In genomic region chr7:64180989-64181388, GRCh38 we compare ENCODE assay signal across 13 cellular contexts. TPM values are rescaled to one million over a fixed set of nuclear protein-coding genes. Genes with fewer than 3 reads are reported as not detected.
DNase-seq lines count a peak whose midpoint lies in the region; ATAC-seq and TF ChIP-seq lines count a peak whose summit lies in the region.
"Had no signal": no experiment of that assay in that cellular context is flagged by ENCODE, and none has a peak within 500 bp of the region (broad histone marks: within the 10 kb centered on the region; RNA-seq: fewer than 3 reads in every experiment).

No MANE protein-coding gene starts in this region.

- peaks cover 5% of the 10 kb centered on the region; the same call in 1 of the 2 replicates for H3K36me3 ChIP-seq in GM23338 (ENCODE audit: insufficient read depth)
- H3K36me3 ChIP-seq in Panc1 (ENCODE audit: control insufficient read depth, insufficient read depth, low read length): no peaks in the 10 kb centered on the region
- no peaks in the 10 kb centered on the region for H3K36me3 ChIP-seq in transverse colon

- no peaks in the 10 kb centered on the region for H3K27me3 ChIP-seq in GM23338 (ENCODE audit: insufficient read depth)
- H3K27me3 ChIP-seq in Panc1 (ENCODE audit: control insufficient read depth, insufficient read depth, low read length): no peaks in the 10 kb centered on the region
- no peaks in the 10 kb centered on the region for H3K27me3 ChIP-seq in foreskin keratinocyte
- peaks cover 15% of the 10 kb centered on the region for H3K27me3 ChIP-seq in transverse colon

- H3K27me3 Mint-ChIP-seq in GM23338 (ENCODE audit: insufficient read depth, low read depth, poor library complexity) (no peaks in the 10 kb centered on the region), type B pancreatic cell (no peaks in the 10 kb centered on the region)

- H3K36me3 Mint-ChIP-seq in GM23338 (ENCODE audit: low read depth) (peaks cover 26% of the 10 kb centered on the region; the same call in 2 of the 3 replicates), type B pancreatic cell (no peaks in the 10 kb centered on the region)

- no peaks in the 10 kb centered on the region for H3F3A ChIP-seq in GM23338 (replicated peaks; ENCODE audit: low read depth)

- H3K79me2 ChIP-seq in GM23338 (replicated peaks; ENCODE audit: insufficient read depth): no peaks in the 10 kb centered on the region
- H3K79me2 ChIP-seq: parathyroid adenoma had no signal

- ATAC-seq in GM23338 (no peak), Panc1 (no peak), foreskin keratinocyte (no peak), GM18867 (IDR thresholded peaks at IDR 0.05; ENCODE audit: unreplicated experiment) (no peak)

- TF ChIP-seq CTCF in GM23338 (conservative IDR thresholded peaks at IDR 0.05; ENCODE audit: low read depth in 2 of 2): peak; percentile 15 to 53; a peak in 3 of 4 replicates
- TF ChIP-seq CTCF in Panc1 (IDR thresholded peaks at IDR 0.05): peak; percentile 29; the same call in 1 of the 2 replicates
- TF ChIP-seq CTCF in foreskin keratinocyte (conservative IDR thresholded peaks at IDR 0.05): peak; percentile 32
- TF ChIP-seq CTCF in type B pancreatic cell (conservative IDR thresholded peaks at IDR 0.05): no peak
- no peak for TF ChIP-seq CTCF in transverse colon (IDR thresholded peaks at IDR 0.05)

- H3K4me3 ChIP-seq in GM23338 (no peak overlapping the region), Panc1 (ENCODE audit: low read depth in 2 of 2, low read length in 2 of 2) (no peak overlapping the region), transverse colon (no peak overlapping the region)

- H3K4me1 Mint-ChIP-seq in GM23338: no peaks in the 10 kb centered on the region
- H3K4me1 Mint-ChIP-seq in type B pancreatic cell (ENCODE audit: unreplicated experiment): no peaks in the 10 kb centered on the region

- H3K4me1 ChIP-seq in GM23338 (ENCODE audit: insufficient read depth) (no peaks in the 10 kb centered on the region), Panc1 (ENCODE audit: control insufficient read depth, insufficient read depth, low read length) (no peaks in the 10 kb centered on the region), foreskin keratinocyte (no peaks in the 10 kb centered on the region), transverse colon (no peaks in the 10 kb centered on the region)
- H3K4me1 ChIP-seq: parathyroid adenoma had no signal

- DNase-seq in NCI-H2171 treated with DMSO at 0.1 percent for 48 hours (lab: John Stamatoyannopoulos, UW) (peak; percentile 8), NCI-H2171 (lab: John Stamatoyannopoulos, UW) (no peak), GM23338 (ENCODE audit: low spot score) (peak; percentile 21), Panc1 (ENCODE audit: low read depth, low spot score) (no peak), foreskin keratinocyte (peak in 1 of 2 donors; percentile 14), type B pancreatic cell (ENCODE audit: extremely low spot score, unreplicated experiment) (no peak), transverse colon (no peak)
- DNase-seq: activated T-cell treated with anti-CD3 and anti-CD28 coated beads for 4 hours, caudate nucleus, mammary epithelial cell had no signal

- intact Hi-C loops in Panc1 (cut with micrococcal nuclease; ENCODE audit: unreplicated experiment): no loop called here
- intact Hi-C loops in transverse colon (cut with DNase I; ENCODE audit: low total_unique reads): no loop called here

- H2AFZ ChIP-seq in GM23338: no peak overlapping the region
- H2AFZ ChIP-seq: parathyroid adenoma had no signal

- 0 out of 2 replicates have a peak, but pooled peaks cover 6% of the 10 kb centered on the region for H3K9me3 ChIP-seq in Panc1 (ENCODE audit: control insufficient read depth, insufficient read depth, low read depth, low read length)
- H3K9me3 ChIP-seq in transverse colon: peaks cover 0 to 13% of the 10 kb centered on the region in 2 donors

- H3K4me3 Mint-ChIP-seq in GM23338 (no peak overlapping the region), type B pancreatic cell (no peak overlapping the region)

- POLR2A ChIA-PET in Panc1 (lab: Charles Lee): no interaction called here

- TF ChIP-seq EP300 in transverse colon (IDR thresholded peaks at IDR 0.05; ENCODE audit: low read depth): no peak

- no peak overlapping the region for H3K4me2 ChIP-seq in GM23338

- WGBS in transverse colon (ENCODE audit: low coverage in 1 of 2), 2 donors: 56 to 64% methylated on average over 4 of the region's 4 CpGs

- in situ Hi-C loops in Panc1 (cut with HindIII; ENCODE audit: low pct_unique_long_range_greater_than_20kb, low sequenced_read_pairs): no loop called here
- in situ Hi-C loops in transverse colon (cut with MboI; ENCODE audit: low pct_ligation_motif_present in 1 of 4, low pct_unique_long_range_greater_than_20kb in 1 of 4, low sequenced_read_pairs in 3 of 4): loop anchor here (10.0 to 25.0 kb wide), 2 partner anchors 431 to 444 kb away; no protein-coding TSS in a partner anchor

- H4K20me1 ChIP-seq in GM23338 (replicated peaks; ENCODE audit: insufficient read depth): no peaks in the 10 kb centered on the region

- H3K9me3 Mint-ChIP-seq in GM23338 (peaks cover 78% of the 10 kb centered on the region), type B pancreatic cell (no peaks in the 10 kb centered on the region)

- CTCF ChIA-PET in Panc1 (lab: Charles Lee): no interaction called here

- H3K9me2 ChIP-seq in GM23338 (ENCODE audit: insufficient read depth): no peaks in the 10 kb centered on the region

- no TSS peak for BruUV-seq in Panc1 (replicated peaks; lab: Mats Ljungman, UMichigan)

- H3K27ac ChIP-seq in GM23338 (ENCODE audit: low read depth) (no peak overlapping the region), Panc1 (ENCODE audit: low read length) (no peak overlapping the region), foreskin keratinocyte (no peak overlapping the region), transverse colon (no peak overlapping the region)
- H3K27ac ChIP-seq: parathyroid adenoma had no signal

- no peak overlapping the region for H3K27ac Mint-ChIP-seq in GM23338
- H3K27ac Mint-ChIP-seq in type B pancreatic cell: no peak overlapping the region

- TF ChIP-seq POLR2A in transverse colon (IDR thresholded peaks at IDR 0.05): no peak

TF ChIP-seq in GM23338, 12 proteins besides CTCF, POLR2A, EP300 and RAD21:
- no peak for TF ChIP-seq REST (IDR thresholded peaks at IDR 0.05; ENCODE audit: unreplicated experiment)
- no peak for TF ChIP-seq CREB1 (CRISPR knock-in tag; IDR thresholded peaks at IDR 0.05; ENCODE audit: low read depth)
- no peak for TF ChIP-seq NANOG (IDR thresholded peaks at IDR 0.05; ENCODE audit: borderline replicate concordance)
- no peak for TF ChIP-seq JUNB (IDR thresholded peaks at IDR 0.05; ENCODE audit: unreplicated experiment)
- TF ChIP-seq ZNF331 (CRISPR knock-in tag; IDR thresholded peaks at IDR 0.05; ENCODE audit: low read depth): no peak
- no peak for TF ChIP-seq POLR2AphosphoS5 (IDR thresholded peaks at IDR 0.05; ENCODE audit: low read depth)

RNA-seq across cellular contexts. Expression of gene ZNF735, which starts 26.0 kb away (rescaled TPM):
- total RNA-seq in GM23338 (2014; rRNA removed; shearing (Covaris generic)): not detected in 2 replicates
- not detected in 2 replicates for polyA plus RNA-seq in GM23338 (2016; fragmentation: Nextera tagmentation; extraction: Ambion mirVana)
- not detected for total RNA-seq in Panc1 (2021; ENCODE audit: unreplicated experiment)
- polyA plus RNA-seq in Panc1 (2012; ENCODE audit: insufficient read length): not detected
- not detected in 2 replicates for total RNA-seq in foreskin keratinocyte
- not detected in 2 replicates for polyA plus RNA-seq in foreskin keratinocyte
- total RNA-seq in type B pancreatic cell (ENCODE audit: low replicate concordance): not detected in 2 replicates
- not detected for total RNA-seq in transverse colon
- total RNA-seq: mammary epithelial cell had no signal
- polyA plus RNA-seq: AG04450, mammary epithelial cell had no signal

RNA-seq across cellular contexts. Expression of gene ZNF679, which starts 47.3 kb away (rescaled TPM):
- total RNA-seq in GM23338 (2014; rRNA removed; shearing (Covaris generic)): not detected in 2 replicates
- not detected in 2 replicates for polyA plus RNA-seq in GM23338 (2016; fragmentation: Nextera tagmentation; extraction: Ambion mirVana)
- total RNA-seq in Panc1 (2021; ENCODE audit: unreplicated experiment): not detected
- polyA plus RNA-seq in Panc1 (2012; ENCODE audit: insufficient read length): not detected
- not detected in 2 replicates for total RNA-seq in foreskin keratinocyte
- polyA plus RNA-seq in foreskin keratinocyte: not detected in 2 replicates
- not detected in 2 replicates for total RNA-seq in type B pancreatic cell (ENCODE audit: low replicate concordance)
- not detected for total RNA-seq in transverse colon
- total RNA-seq: mammary epithelial cell had no signal
- polyA plus RNA-seq: AG04450, mammary epithelial cell had no signal

Comparison
In these comparisons a context has a peak if more than half of its experiments do, and no peak if none do; other contexts are left out.
1. DNase-seq: peak in NCI-H2171 treated with DMSO at 0.1 percent for 48 hours (single experiment) and GM23338 (single experiment); none in NCI-H2171 (single experiment), Panc1 (single experiment), type B pancreatic cell (single experiment) and transverse colon (single experiment).
2. CTCF ChIP-seq: peak in GM23338 (2 of 2), Panc1 (single experiment) and foreskin keratinocyte (single experiment); none in type B pancreatic cell (single experiment) and transverse colon (0 of 5).